ENCODE assay signal across 8 cellular contexts in the genomic region with DNA sequence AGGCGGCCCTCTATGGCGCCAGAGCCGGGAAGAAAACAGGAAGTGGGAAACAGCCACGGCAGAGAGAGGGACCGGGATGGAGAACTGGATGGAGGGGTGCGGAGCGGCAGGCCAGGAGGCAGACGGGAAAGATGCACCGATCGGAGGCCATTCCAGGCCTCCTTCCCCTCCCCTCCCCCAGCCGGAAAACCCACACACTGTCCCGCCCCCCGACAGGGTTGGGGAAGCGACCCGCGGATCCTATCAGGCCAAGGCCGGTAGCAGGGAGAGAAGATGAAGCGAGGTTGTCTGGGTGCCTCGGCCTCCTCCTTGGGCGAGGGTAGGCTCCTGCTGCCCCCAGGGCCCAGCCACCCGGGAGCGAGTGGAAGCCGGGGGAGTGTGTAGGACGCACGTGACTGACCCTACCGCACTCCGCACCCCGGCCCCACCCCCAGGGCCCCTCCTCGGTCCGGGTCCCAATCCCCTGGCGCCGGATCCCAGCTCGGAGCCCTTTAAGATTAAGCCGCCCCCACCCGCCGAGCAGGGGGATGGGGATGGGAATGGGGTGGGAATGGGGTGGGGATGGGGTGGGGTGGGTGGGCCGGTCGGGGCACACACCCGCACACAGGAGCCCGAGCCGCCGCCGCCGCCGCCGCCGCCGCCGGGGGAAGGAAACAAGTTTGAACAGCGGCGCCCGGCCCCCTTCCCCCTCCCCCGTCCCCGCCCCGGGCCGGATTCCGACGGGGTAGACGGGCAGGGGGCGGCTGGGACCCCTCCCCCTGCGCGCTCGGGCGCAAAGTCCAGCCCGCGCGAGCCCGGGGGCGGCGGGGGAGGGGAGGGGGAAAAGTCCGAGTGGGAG. TPM values are rescaled to one million over a fixed set of nuclear protein-coding genes. Genes with fewer than 3 reads are reported as not detected.
A peak's percentile ranks its signal among the peaks of the same experiment; 100 is the strongest.
DNase-seq lines count a peak whose midpoint lies in the region; ATAC-seq and TF ChIP-seq lines count a peak whose summit lies in the region.

No MANE protein-coding gene starts in this region.

- DNase-seq in Caki2 (ENCODE audit: low read depth) = peak; percentile 45
- DNase-seq in HEK293T (ENCODE audit: extremely low spot score) = peak; percentile 51
- DNase-seq in NOMO-1 treated with DMSO at 0.1 percent for 48 hours (lab: John Stamatoyannopoulos, UW; ENCODE audit: unreplicated experiment) = peak; percentile 54
- DNase-seq in activated T-cell treated with anti-CD3 and anti-CD28 coated beads for 48 hours (ENCODE audit: low read depth) = peak; percentile 58
- DNase-seq in erythroblast (lab: John Stamatoyannopoulos, UW) = peak; percentile 64 to 72
- DNase-seq in myocyte (ENCODE audit: low read depth) = peak; percentile 47

- H3K9ac ChIP-seq in subcutaneous abdominal adipose tissue (ENCODE audit: low read length in 5 of 5) = peak overlapping the region in 4 of 5 donors; percentile 64 to 89 (median 74)

- H3K4me1 ChIP-seq in subcutaneous abdominal adipose tissue (ENCODE audit: control insufficient read depth in 5 of 5, insufficient read depth in 5 of 5, low read length in 5 of 5) = peaks cover 8 to 55% (median 48%) of the 10 kb centered on the region in 5 donors

- peak overlapping the region; percentile 84 for H3K27ac ChIP-seq in subcutaneous abdominal adipose tissue (ENCODE audit: low read depth, low read length)

- H3K9me3 ChIP-seq in subcutaneous abdominal adipose tissue (ENCODE audit: control insufficient read depth in 5 of 5, low read length in 5 of 5) = no peaks in the 10 kb centered on the region

- CTCF ChIA-PET in HEK293T (lab: Yijun Ruan, JAX) = no interaction called here

- no peak for ATAC-seq in HG03095 (IDR thresholded peaks at IDR 0.05; ENCODE audit: unreplicated experiment)

- H3K27me3 ChIP-seq in subcutaneous abdominal adipose tissue (ENCODE audit: control insufficient read depth in 5 of 5, insufficient read depth in 4 of 5, low read length in 5 of 5) = peaks cover 0 to 3% (median 0%) of the 10 kb centered on the region in 5 donors

- in situ Hi-C loops in Caki2 (cut with HindIII; ENCODE audit: low pct_unique_long_range_greater_than_20kb, low sequenced_read_pairs) = no loop called here

- no peak for TF ChIP-seq POLR2A in erythroblast (IDR thresholded peaks at IDR 0.05; ENCODE audit: low read length)

- peak overlapping the region; percentile 76 to 92 (median 80) for H3K4me3 ChIP-seq in subcutaneous abdominal adipose tissue (ENCODE audit: low read depth in 1 of 5, low read length in 5 of 5)

- POLR2A ChIA-PET in HEK293T (lab: Yijun Ruan, JAX) = no interaction called here

- peaks cover 0 to 20% (median 14%) of the 10 kb centered on the region in 5 donors for H3K36me3 ChIP-seq in subcutaneous abdominal adipose tissue (ENCODE audit: control insufficient read depth in 5 of 5, insufficient read depth in 5 of 5, low read length in 5 of 5)

TF ChIP-seq in HEK293T, 16 proteins besides CTCF, POLR2A, EP300 and RAD21:
- TF ChIP-seq BHLHE40 (IDR thresholded peaks at IDR 0.05; ENCODE audit: borderline replicate concordance) (no peak), FOXK2 (IDR thresholded peaks at IDR 0.05) (no peak)

RNA-seq across cellular contexts. Expression of gene ERF, which starts 1.5 kb away (rescaled TPM):
- total RNA-seq in Caki2 (2014; rRNA removed; shearing (Covaris generic); ENCODE audit: low replicate concordance) = 47.1 and 49.5 TPM in 2 replicates
- 44.6 and 55.2 TPM in 2 replicates for total RNA-seq in myocyte
- polyA plus RNA-seq in myocyte (2012) = 65.4 TPM

RNA-seq across cellular contexts. Expression of gene GSK3A, which starts 11.1 kb away (rescaled TPM):
- 29.9 and 32.2 TPM in 2 replicates for total RNA-seq in Caki2 (2014; rRNA removed; shearing (Covaris generic); ENCODE audit: low replicate concordance)
- total RNA-seq in myocyte = 30.5 and 35.0 TPM in 2 replicates
- polyA plus RNA-seq in myocyte (2012) = 54.0 TPM

RNA-seq across cellular contexts. Expression of gene CIC, which starts 15.6 kb away (rescaled TPM):
- total RNA-seq in Caki2 (2014; rRNA removed; shearing (Covaris generic); ENCODE audit: low replicate concordance) = 13.6 and 27.5 TPM in 2 replicates
- 38.8 and 49.0 TPM in 2 replicates for total RNA-seq in myocyte
- 55.5 TPM for polyA plus RNA-seq in myocyte (2012)

RNA-seq across cellular contexts. Expression of gene ZNF526, which starts 33.4 kb away (rescaled TPM):
- 8.4 and 12.4 TPM in 2 replicates for total RNA-seq in Caki2 (2014; rRNA removed; shearing (Covaris generic); ENCODE audit: low replicate concordance)
- total RNA-seq in myocyte = 6.6 and 7.1 TPM in 2 replicates
- 6.2 TPM for polyA plus RNA-seq in myocyte (2012)

RNA-seq across cellular contexts. Expression of gene DEDD2, which starts 36.0 kb away (rescaled TPM):
- total RNA-seq in Caki2 (2014; rRNA removed; shearing (Covaris generic); ENCODE audit: low replicate concordance) = 72.2 and 128 TPM in 2 replicates
- 26.3 and 34.5 TPM in 2 replicates for total RNA-seq in myocyte
- 20.1 TPM for polyA plus RNA-seq in myocyte (2012)
